ENCODE assay signal across 9 cellular contexts in the genomic region with DNA sequence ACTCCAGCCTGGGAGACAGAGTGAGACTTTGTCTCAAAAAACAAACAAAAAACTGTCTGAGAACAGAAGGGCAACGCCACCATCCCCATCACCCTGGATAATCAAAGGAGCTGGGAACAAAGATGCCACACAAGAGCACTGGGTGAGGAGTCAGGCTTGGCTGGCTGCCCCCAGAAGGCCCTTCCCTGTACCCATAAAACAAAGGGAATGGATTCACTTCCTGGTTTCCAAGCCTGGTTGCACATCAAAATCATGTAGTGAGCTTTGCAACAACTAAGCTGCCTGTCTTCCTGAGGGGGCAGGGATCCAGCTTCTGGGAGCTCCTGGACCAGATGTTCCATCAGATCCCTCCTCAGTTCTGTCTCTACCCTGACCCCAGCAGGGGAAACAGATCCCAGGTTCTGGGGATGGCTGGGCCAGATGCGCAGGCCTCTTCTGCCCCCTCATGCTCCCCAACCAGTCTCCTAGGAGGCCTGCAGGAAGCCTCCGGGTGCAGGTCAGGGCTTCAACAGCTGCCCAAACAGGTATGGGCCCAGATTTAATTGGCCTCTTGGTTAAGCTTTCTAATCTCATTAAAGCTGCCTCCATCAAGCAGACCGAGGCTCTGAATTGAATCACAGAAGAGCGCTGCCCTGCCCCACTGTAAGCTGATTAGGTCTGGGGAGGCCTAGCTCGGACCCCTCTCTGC.
DNase-seq lines count a peak whose midpoint lies in the region; ATAC-seq and TF ChIP-seq lines count a peak whose summit lies in the region.
"Had no signal": no experiment of that assay in that cellular context is flagged by ENCODE, and none has a peak within 500 bp of the region (broad histone marks: within the 10 kb centered on the region; RNA-seq: fewer than 3 reads in every experiment).

No MANE protein-coding gene starts in this region.

- TF ChIP-seq CTCF in fibroblast of pulmonary artery (IDR thresholded peaks at IDR 0.05; ENCODE audit: low read length, missing control alignments), result no peak

- H3K36me3 ChIP-seq in MG63, result no peaks in the 10 kb centered on the region

- H3K4me3 ChIP-seq in fibroblast of pulmonary artery (replicated peaks; ENCODE audit: low read depth, low read length) (no peak overlapping the region), MG63 (no peak overlapping the region)

- DNase-seq in COLO829 (ENCODE audit: low spot score), result peak; percentile 57
- peak; percentile 71 for DNase-seq in NCI-H69 (lab: John Stamatoyannopoulos, UW)
- peak; percentile 31 for DNase-seq in fibroblast of pulmonary artery (ENCODE audit: low read depth)
- peak; percentile 98 for DNase-seq in pons (ENCODE audit: low spot score)
- no peak for DNase-seq in MG63
- no peak for DNase-seq in hepatic stellate cell (ENCODE audit: low spot score)
- DNase-seq: NK-92 treated with Interleukin-12 subunit alpha and Interleukin-12 subunit beta, amount 100 ng/mL, for 24 hours had no signal

- ATAC-seq in HG02981 (IDR thresholded peaks at IDR 0.05; ENCODE audit: unreplicated experiment), result no peak
- ATAC-seq in HG03439 (IDR thresholded peaks at IDR 0.05; ENCODE audit: unreplicated experiment), result no peak

- no peaks in the 10 kb centered on the region for H3K27me3 ChIP-seq in MG63

- no peaks in the 10 kb centered on the region for H3K9me3 ChIP-seq in MG63

Comparison
In these comparisons a context has a peak if more than half of its experiments do, and no peak if none do; other contexts are left out.
1. DNase-seq: peak in COLO829 (single experiment), NCI-H69 (single experiment), fibroblast of pulmonary artery (single experiment) and pons (single experiment); none in MG63 (single experiment) and hepatic stellate cell (single experiment).